7 cellular contexts compared by ENCODE assay signal in genomic region chr16:58733671-58734458, GRCh38. TPM values are rescaled to one million over a fixed set of nuclear protein-coding genes. Genes with fewer than 3 reads are reported as not detected.
A peak's percentile ranks its signal among the peaks of the same experiment; 100 is the strongest.
DNase-seq lines count a peak whose midpoint lies in the region; ATAC-seq, FAIRE-seq and TF ChIP-seq lines count a peak whose summit lies in the region.

GOT2 (minus strand) TSS chr16:58734316; CDS start chr16:58734228, 88 bp downstream.

- FAIRE-seq in GM12878 (lab: Jason Lieb, UNC) = peak; percentile 66

- ATAC-seq in GM18505 (IDR thresholded peaks at IDR 0.05; ENCODE audit: unreplicated experiment) (peak; percentile 91), HG02943 (IDR thresholded peaks at IDR 0.05; ENCODE audit: low read depth, unreplicated experiment) (peak; percentile 91), GM12878 (peak; percentile 95), gastrocnemius medialis (peak; percentile 87 to 88)

- no peaks in the 10 kb centered on the region for H4K20me1 ChIP-seq in GM12878 (ENCODE audit: control insufficient read depth, insufficient read depth)

- H3K36me3 ChIP-seq in GM12878 (ENCODE audit: control insufficient read depth in 2 of 2, insufficient read depth in 2 of 2, low read length in 1 of 2) (peaks cover 0 to 6% of the 10 kb centered on the region in 2 experiments; a peak in 1 of 4 replicates), gastrocnemius medialis (no peaks in the 10 kb centered on the region)

- H3K4me1 ChIP-seq in GM12878 (ENCODE audit: control insufficient read depth, insufficient read depth, low read length) (peaks cover 7% of the 10 kb centered on the region), gastrocnemius medialis (peaks cover 39 to 43% of the 10 kb centered on the region in 2 donors)

- SMC1A ChIA-PET in GM12878 (lab: Charles Lee; ENCODE audit: uncharacterized antibody, unreplicated experiment) = interaction anchor here (0.7 to 1.2 kb wide), 2 partner anchors 23 to 49 kb away, joined by 3 read pairs; partner anchors contain the start of gene SLC38A7

- CTCF ChIA-PET in GM12878 (lab: Yijun Ruan, JAX) = interaction anchor here (1.0 to 2.3 kb wide), 3 partner anchors 21 to 122 kb away, joined by 3 to 11 read pairs (median 3); no protein-coding TSS in a partner anchor

- H2AFZ ChIP-seq in GM12878 (ENCODE audit: control insufficient read depth, low read depth, low read length) = peak within 1 kb of the TSS; percentile 92

- peak within 1 kb of the TSS; percentile 89 for H3K4me3 ChIP-seq in GM12878
- H3K4me3 ChIP-seq in gastrocnemius medialis = peak within 1 kb of the TSS; percentile 79 to 96 (median 90)

- no peaks in the 10 kb centered on the region for H3K9me3 ChIP-seq in GM12878 (replicated peaks; ENCODE audit: control insufficient read depth, insufficient read depth, low read length)
- H3K9me3 ChIP-seq in gastrocnemius medialis = no peaks in the 10 kb centered on the region

- peak; percentile 96 to 98 (median 98); a peak in 5 of 6 replicates for TF ChIP-seq CTCF in GM12878 (IDR thresholded peaks at IDR 0.05 in 2 of 3, conservative IDR thresholded peaks at IDR 0.05 in 1 of 3; ENCODE audit: control insufficient read depth in 2 of 3, extremely low read depth in 1 of 3, insufficient read depth in 1 of 3, low read depth in 3 of 3, low read length in 3 of 3)
- peak; percentile 69 to 93 (median 84) for TF ChIP-seq CTCF in gastrocnemius medialis (IDR thresholded peaks at IDR 0.05 in 4 of 5, conservative IDR thresholded peaks at IDR 0.05 in 1 of 5)

- in situ Hi-C loops in GM12878 (cut with MboI) = loop anchor here (25.0 kb wide), 1 partner anchor 222 kb away; the partner anchor contains the start of genes NDRG4 and SETD6
- in situ Hi-C loops in gastrocnemius medialis (cut with MboI; ENCODE audit: low sequenced_read_pairs in 4 of 4) = loop anchor here in 1 of 4 donors (25.0 kb wide), 1 partner anchor 222 kb away; the partner anchor contains the start of genes NDRG4 and SETD6

- intact Hi-C loops in GM12878 (cut with micrococcal nuclease; ENCODE audit: unreplicated experiment) (loop anchor here (1.0 kb wide), 1 partner anchor 104 kb away; no protein-coding TSS in a partner anchor), gastrocnemius medialis (cut with DNase I; ENCODE audit: low total_unique reads) (loop anchor here (2.0 to 10.0 kb wide), 4 partner anchors 49 to 339 kb away; partner anchors contain the start of genes GINS3 and SLC38A7)

- under 1% methylated on average over 63 of the region's 68 CpGs for WGBS in GM12878 (ENCODE audit: insufficient coverage, insufficient replicate concordance, low lambda C conversion rate, missing lambda C conversion rate)

- H3K79me2 ChIP-seq in GM12878 (ENCODE audit: control insufficient read depth, insufficient read depth, low read length) = peaks cover 51% of the 10 kb centered on the region

- TF ChIP-seq RAD21 in GM12878 (IDR thresholded peaks at IDR 0.05; ENCODE audit: insufficient read depth, low read depth, low read length) = peak; percentile 24; the same call in 1 of the 2 replicates

- H3K27ac ChIP-seq in GM12878 (ENCODE audit: control insufficient read depth, insufficient read depth) = peak within 1 kb of the TSS; percentile 64
- peak within 1 kb of the TSS; percentile 85 to 93 (median 92) for H3K27ac ChIP-seq in gastrocnemius medialis

- H3K4me2 ChIP-seq in GM12878 (ENCODE audit: control insufficient read depth, insufficient read depth) = peak within 1 kb of the TSS; percentile 64

- TF ChIP-seq EP300 in GM12878 (IDR thresholded peaks at IDR 0.05; ENCODE audit: borderline replicate concordance in 1 of 2, control insufficient read depth in 1 of 2, low read depth in 2 of 2, low read length in 2 of 2) = no peak

- TF ChIP-seq POLR2A in GM18505 (IDR thresholded peaks at IDR 0.05; ENCODE audit: borderline replicate concordance, extremely low read depth, insufficient read depth, insufficient read length) (peak; percentile 70), GM12878 (IDR thresholded peaks at IDR 0.05; ENCODE audit: low read depth, low read length) (peak; percentile 88), gastrocnemius medialis (IDR thresholded peaks at IDR 0.05) (peak; percentile 40 to 56)

- DNase-seq in NCI-H187 treated with DMSO at 0.1 percent for 48 hours (lab: John Stamatoyannopoulos, UW) = peak; percentile 6
- peak; percentile 64 for DNase-seq in T1000 (lab: John Stamatoyannopoulos, UW)
- peak; percentile 43 for DNase-seq in GM12878 (ENCODE audit: low read depth, low spot score)
- DNase-seq in iPS DF 4.7 (ENCODE audit: extremely low read depth, low spot score) = peak; percentile 46
- peak; percentile 68 to 82 for DNase-seq in gastrocnemius medialis

- POLR2A ChIA-PET in GM12878 (lab: Charles Lee) = no interaction called here

- RAD21 ChIA-PET in GM12878 (lab: Charles Lee; ENCODE audit: unreplicated experiment) = interaction anchor here (1.5 kb wide), 1 partner anchor 215 kb away, joined by 4 read pairs; no protein-coding TSS in a partner anchor

- peak within 1 kb of the TSS; percentile 82 for H3K9ac ChIP-seq in GM12878 (ENCODE audit: control insufficient read depth, insufficient read depth, low read length)

- BruUV-seq in GM12878 (replicated peaks; lab: Mats Ljungman, UMichigan) = no TSS peak

- no peaks in the 10 kb centered on the region; a peak in 1 of 4 replicates for H3K27me3 ChIP-seq in GM12878 (replicated peaks in 1 of 2; ENCODE audit: control insufficient read depth in 2 of 2, insufficient read depth in 2 of 2, low read length in 1 of 2)
- H3K27me3 ChIP-seq in gastrocnemius medialis = no peaks in the 10 kb centered on the region

TF ChIP-seq in GM12878, 131 proteins besides CTCF, POLR2A, EP300 and RAD21 (continues in another document):
- TF ChIP-seq, protein P1, sequence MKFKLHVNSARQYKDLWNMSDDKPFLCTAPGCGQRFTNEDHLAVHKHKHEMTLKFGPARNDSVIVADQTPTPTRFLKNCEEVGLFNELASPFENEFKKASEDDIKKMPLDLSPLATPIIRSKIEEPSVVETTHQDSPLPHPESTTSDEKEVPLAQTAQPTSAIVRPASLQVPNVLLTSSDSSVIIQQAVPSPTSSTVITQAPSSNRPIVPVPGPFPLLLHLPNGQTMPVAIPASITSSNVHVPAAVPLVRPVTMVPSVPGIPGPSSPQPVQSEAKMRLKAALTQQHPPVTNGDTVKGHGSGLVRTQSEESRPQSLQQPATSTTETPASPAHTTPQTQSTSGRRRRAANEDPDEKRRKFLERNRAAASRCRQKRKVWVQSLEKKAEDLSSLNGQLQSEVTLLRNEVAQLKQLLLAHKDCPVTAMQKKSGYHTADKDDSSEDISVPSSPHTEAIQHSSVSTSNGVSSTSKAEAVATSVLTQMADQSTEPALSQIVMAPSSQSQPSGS (IDR thresholded peaks at IDR 0.05; ENCODE audit: low read length) = no peak
- TF ChIP-seq CHD1 (IDR thresholded peaks at IDR 0.05; ENCODE audit: low read depth, low read length) (no peak), EGR1 (IDR thresholded peaks at IDR 0.05; ENCODE audit: borderline replicate concordance in 1 of 2, low read depth in 2 of 2, low read length in 2 of 2) (peak in 1 of 2 experiments; percentile 88; a peak in 2 of 3 replicates), YBX1 (IDR thresholded peaks at IDR 0.05) (no peak), POU2F2 (IDR thresholded peaks at IDR 0.05; ENCODE audit: borderline replicate concordance, low read depth, low read length) (peak; percentile 64; the same call in 1 of the 3 replicates), SUPT20H (IDR thresholded peaks at IDR 0.05; ENCODE audit: borderline replicate concordance, control insufficient read depth, low read depth, low read length) (no peak), ZSCAN29 (IDR thresholded peaks at IDR 0.05) (no peak), TCF3 (IDR thresholded peaks at IDR 0.05; ENCODE audit: borderline replicate concordance, insufficient read depth, low read depth, low read length) (peak; percentile 59; the same call in 1 of the 2 replicates), FOXM1 (IDR thresholded peaks at IDR 0.05; ENCODE audit: low read depth, low read length) (no peak), RAD51 (IDR thresholded peaks at IDR 0.05) (no peak)
- TF ChIP-seq, protein P2, sequence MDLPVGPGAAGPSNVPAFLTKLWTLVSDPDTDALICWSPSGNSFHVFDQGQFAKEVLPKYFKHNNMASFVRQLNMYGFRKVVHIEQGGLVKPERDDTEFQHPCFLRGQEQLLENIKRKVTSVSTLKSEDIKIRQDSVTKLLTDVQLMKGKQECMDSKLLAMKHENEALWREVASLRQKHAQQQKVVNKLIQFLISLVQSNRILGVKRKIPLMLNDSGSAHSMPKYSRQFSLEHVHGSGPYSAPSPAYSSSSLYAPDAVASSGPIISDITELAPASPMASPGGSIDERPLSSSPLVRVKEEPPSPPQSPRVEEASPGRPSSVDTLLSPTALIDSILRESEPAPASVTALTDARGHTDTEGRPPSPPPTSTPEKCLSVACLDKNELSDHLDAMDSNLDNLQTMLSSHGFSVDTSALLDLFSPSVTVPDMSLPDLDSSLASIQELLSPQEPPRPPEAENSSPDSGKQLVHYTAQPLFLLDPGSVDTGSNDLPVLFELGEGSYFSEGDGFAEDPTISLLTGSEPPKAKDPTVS (IDR thresholded peaks at IDR 0.05; ENCODE audit: low read depth, low read length) = no peak

RNA-seq across cellular contexts. Expression of gene GOT2, which starts in this region (rescaled TPM):
- 34.0 and 35.6 TPM in 2 replicates for total RNA-seq in GM12878 (2013; cell fraction: nucleolus; rRNA removed)
- total RNA-seq in GM12878 (2014; rRNA removed) (86.4 and 91.0 TPM in 2 replicates), GM12878 (2014; rRNA removed; fragmentation: Illumina TruSeq; extraction: Trizol) (53.9 and 54.7 TPM in 2 replicates), GM12878 (2021) (131 and 132 TPM in 2 replicates), gastrocnemius medialis (100 to 1,000 TPM; 135 to 253 (median 195) TPM)
- 44.9 TPM for polyA plus RNA-seq in GM12878 (2011; ENCODE audit: low read depth)
- polyA plus RNA-seq in GM12878 (2011; rRNA removed) (39.2 and 41.7 TPM in 2 replicates), GM12878 (2014; fragmentation: Illumina TruSeq; extraction: Trizol) (145 and 156 TPM in 2 replicates), GM12878 (2014; fragmentation: Nextera tagmentation; extraction: Ambion mirVana) (10 to 100 TPM; 79.4 to 81.0 TPM), GM12878 (2014; rRNA removed) (59.3 and 63.2 TPM in 2 replicates), GM12878 (2016; fragmentation: Nextera tagmentation; extraction: Ambion mirVana) (100 to 1,000 TPM; 231 to 235 TPM)
- 48.2 and 71.8 TPM in 2 replicates for polyA plus RNA-seq in GM12878 (2011; cell fraction: cytosol; rRNA removed)
- 66.9 and 82.5 TPM in 2 replicates for polyA plus RNA-seq in GM12878 (2011; cell fraction: nucleus; rRNA removed)
- 49.6 and 65.4 TPM in 2 replicates for polyA plus RNA-seq in GM12878 (2012)
- polyA minus RNA-seq in GM12878 (2011; rRNA and poly(A)+ RNA removed) = 46.4 and 47.4 TPM in 2 replicates
- polyA minus RNA-seq in GM12878 (2011; cell fraction: cytosol; rRNA and poly(A)+ RNA removed) = 55.7 and 57.1 TPM in 2 replicates
- 15.7 and 25.8 TPM in 2 replicates for polyA minus RNA-seq in GM12878 (2011; cell fraction: nucleus; rRNA and poly(A)+ RNA removed)

Comparison
In these comparisons a context has a peak if more than half of its experiments do, and no peak if none do; other contexts are left out.
1. Peak in every context shown above with its lines: DNase-seq, ATAC-seq, H3K4me3 ChIP-seq and H3K27ac ChIP-seq.
2. DNase-seq: peak in every context shown above with its lines; median percentile 75 in gastrocnemius medialis; 64 in T1000; 46 in iPS DF 4.7; 43 in GM12878; 6 in NCI-H187 treated with DMSO at 0.1 percent for 48 hours.